14 cellular contexts compared by ENCODE assay signal in the genomic region with DNA sequence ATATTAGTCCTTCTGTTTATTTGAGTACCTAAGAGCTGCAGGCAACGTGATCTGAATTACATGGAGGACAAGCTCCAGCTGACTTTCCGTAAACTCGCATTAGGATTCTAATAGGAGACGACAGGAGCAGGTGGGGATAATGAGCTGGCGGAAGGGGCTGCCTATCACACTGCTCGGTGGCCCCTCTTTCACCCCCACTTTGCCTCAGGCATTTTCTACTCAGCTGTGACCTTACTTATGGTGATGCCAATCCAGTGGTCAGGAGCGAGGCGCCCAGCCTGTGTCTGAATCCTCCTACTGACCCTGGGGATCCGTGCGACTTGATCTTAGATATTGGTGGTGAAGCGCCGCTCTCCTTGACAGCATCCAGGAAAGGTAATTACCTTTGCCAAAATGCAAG. TPM values are rescaled to one million over a fixed set of nuclear protein-coding genes. Genes with fewer than 3 reads are reported as not detected.
DNase-seq lines count a peak whose midpoint lies in the region; ATAC-seq and TF ChIP-seq lines count a peak whose summit lies in the region.
"Had no signal": no experiment of that assay in that cellular context is flagged by ENCODE, and none has a peak within 500 bp of the region (broad histone marks: within the 10 kb centered on the region; RNA-seq: fewer than 3 reads in every experiment).

A gene with protein sequence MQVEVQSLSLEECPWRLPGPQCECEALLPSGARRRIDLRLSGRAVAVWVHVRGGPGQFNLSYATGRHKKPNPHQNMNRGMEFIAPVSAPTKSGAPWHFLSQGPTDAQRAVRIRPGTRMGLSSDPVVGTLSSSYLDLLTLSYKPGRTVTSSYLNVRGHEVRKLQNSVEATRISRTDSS (plus strand): TSS at position 234 of the 400 bp plus-strand sequence. CDS start 160 bp downstream, at position 394.

- H3K4me3 ChIP-seq in GM23338, result no peak within 1 kb of the TSS
- H3K4me3 ChIP-seq in CD8-positive, alpha-beta memory T cell (ENCODE audit: low read length), result no peak within 1 kb of the TSS
- no peak within 1 kb of the TSS for H3K4me3 ChIP-seq in CD4-positive, alpha-beta memory T cell (ENCODE audit: low read length in 2 of 2)

- H3K9me3 Mint-ChIP-seq in GM23338 (no peaks in the 10 kb centered on the region), glutamatergic neuron (ENCODE audit: unreplicated experiment) (peaks cover 19% of the 10 kb centered on the region), T-cell (no peaks in the 10 kb centered on the region)
- H3K9me3 Mint-ChIP-seq in CD8-positive, alpha-beta memory T cell, result no peaks in the 10 kb centered on the region
- no peaks in the 10 kb centered on the region for H3K9me3 Mint-ChIP-seq in CD4-positive, alpha-beta memory T cell

- H3K27me3 Mint-ChIP-seq in GM23338 (ENCODE audit: insufficient read depth, low read depth, poor library complexity) (peaks cover 3% of the 10 kb centered on the region), glutamatergic neuron (ENCODE audit: unreplicated experiment) (peaks cover 4% of the 10 kb centered on the region), T-cell (peaks cover 4 to 15% of the 10 kb centered on the region in 2 donors)
- H3K27me3 Mint-ChIP-seq in CD8-positive, alpha-beta memory T cell, result peaks cover 4 to 13% of the 10 kb centered on the region in 2 donors
- peaks cover 0 to 8% of the 10 kb centered on the region in 2 donors for H3K27me3 Mint-ChIP-seq in CD4-positive, alpha-beta memory T cell

- no peaks in the 10 kb centered on the region for H3K36me3 ChIP-seq in GM23338 (ENCODE audit: insufficient read depth)
- H3K36me3 ChIP-seq in CD8-positive, alpha-beta memory T cell (ENCODE audit: insufficient read depth, low read length), result no peaks in the 10 kb centered on the region
- H3K36me3 ChIP-seq in CD4-positive, alpha-beta memory T cell (ENCODE audit: insufficient read depth, low read length), result no peaks in the 10 kb centered on the region

- H3K4me2 ChIP-seq in GM23338, result peak within 1 kb of the TSS; percentile 44

- no peak for ATAC-seq in GM23338
- no peak for ATAC-seq in T-cell (replicated peaks in 1 of 4)

- H3K27me3 ChIP-seq in GM23338 (ENCODE audit: insufficient read depth), result no peaks in the 10 kb centered on the region
- H3K27me3 ChIP-seq in CD8-positive, alpha-beta memory T cell (ENCODE audit: insufficient read depth, low read length, poor library complexity, severe bottlenecking), result no peaks in the 10 kb centered on the region
- no peaks in the 10 kb centered on the region for H3K27me3 ChIP-seq in CD4-positive, alpha-beta memory T cell (ENCODE audit: insufficient read depth, low read length)

- H3K4me3 Mint-ChIP-seq in GM23338, result no peak within 1 kb of the TSS; the same call in 2 of the 3 replicates
- peak within 1 kb of the TSS; percentile 46 for H3K4me3 Mint-ChIP-seq in glutamatergic neuron (ENCODE audit: unreplicated experiment)
- no peak within 1 kb of the TSS for H3K4me3 Mint-ChIP-seq in T-cell
- H3K4me3 Mint-ChIP-seq in CD8-positive, alpha-beta memory T cell, result no peak within 1 kb of the TSS
- no peak within 1 kb of the TSS for H3K4me3 Mint-ChIP-seq in CD4-positive, alpha-beta memory T cell
- H3K4me3 Mint-ChIP-seq: CD14-positive monocyte had no signal

- H3F3A ChIP-seq in GM23338 (replicated peaks; ENCODE audit: low read depth), result no peaks in the 10 kb centered on the region

- POLR2A ChIA-PET in T-cell (lab: Charles Lee), result no interaction called here
- POLR2A ChIA-PET in CD8-positive, alpha-beta memory T cell (lab: Charles Lee), result no interaction called here
- POLR2A ChIA-PET in CD4-positive, alpha-beta memory T cell (lab: Charles Lee; ENCODE audit: partially characterized antibody), result no interaction called here

- H3K4me1 Mint-ChIP-seq in GM23338, result peaks cover 44% of the 10 kb centered on the region
- H3K4me1 Mint-ChIP-seq in glutamatergic neuron (ENCODE audit: low read depth, unreplicated experiment), result peaks cover 54% of the 10 kb centered on the region
- H3K4me1 Mint-ChIP-seq in T-cell, result no peaks in the 10 kb centered on the region
- H3K4me1 Mint-ChIP-seq in CD8-positive, alpha-beta memory T cell, result peaks cover 0 to under 1% (median 0%) of the 10 kb centered on the region in 3 donors
- H3K4me1 Mint-ChIP-seq in CD4-positive, alpha-beta memory T cell, result no peaks in the 10 kb centered on the region

- H2AFZ ChIP-seq in GM23338, result peak within 1 kb of the TSS; percentile 56

- DNase-seq in D341Med (ENCODE audit: low spot score) (peak; percentile 56), GM23338 (ENCODE audit: low spot score) (no peak), NCI-H774 (lab: John Stamatoyannopoulos, UW) (peak; percentile 32), glutamatergic neuron (no peak), T-cell (no peak)
- no peak for DNase-seq in stimulated activated CD4-positive, alpha-beta T cell treated with anti-CD3 and anti-CD28 coated beads, Interleukin-2, amount 100 ng/mL, for 24 hours
- no peak for DNase-seq in CD8-positive, alpha-beta memory T cell
- no peak for DNase-seq in CD4-positive, alpha-beta memory T cell
- DNase-seq: Caco-2, DMS53, NCI-H146, SHP77, T-helper 2 cell had no signal

- no peaks in the 10 kb centered on the region for H4K20me1 ChIP-seq in GM23338 (replicated peaks; ENCODE audit: insufficient read depth)

- H3K36me3 Mint-ChIP-seq in GM23338 (ENCODE audit: low read depth) (no peaks in the 10 kb centered on the region), glutamatergic neuron (ENCODE audit: unreplicated experiment) (no peaks in the 10 kb centered on the region), T-cell (no peaks in the 10 kb centered on the region)
- H3K36me3 Mint-ChIP-seq in CD8-positive, alpha-beta memory T cell, result no peaks in the 10 kb centered on the region
- H3K36me3 Mint-ChIP-seq in CD4-positive, alpha-beta memory T cell, result no peaks in the 10 kb centered on the region
- H3K36me3 Mint-ChIP-seq: CD14-positive monocyte had no signal

- peaks cover 25% of the 10 kb centered on the region for H3K4me1 ChIP-seq in GM23338 (ENCODE audit: insufficient read depth)
- no peaks in the 10 kb centered on the region for H3K4me1 ChIP-seq in CD8-positive, alpha-beta memory T cell (ENCODE audit: insufficient read depth, low read length)
- no peaks in the 10 kb centered on the region for H3K4me1 ChIP-seq in CD4-positive, alpha-beta memory T cell (ENCODE audit: insufficient read depth, low read length)
- H3K4me1 ChIP-seq: Caco-2 had no signal

- H3K79me2 ChIP-seq in GM23338 (replicated peaks; ENCODE audit: insufficient read depth), result no peaks in the 10 kb centered on the region

- H3K9me3 ChIP-seq in CD8-positive, alpha-beta memory T cell (ENCODE audit: low read length), result no peaks in the 10 kb centered on the region
- H3K9me3 ChIP-seq in CD4-positive, alpha-beta memory T cell (ENCODE audit: control insufficient read depth in 1 of 2, low read length in 2 of 2), result no peaks in the 10 kb centered on the region
- H3K9me3 ChIP-seq: Caco-2 had no signal

- H3K9me2 ChIP-seq in GM23338 (ENCODE audit: insufficient read depth), result no peaks in the 10 kb centered on the region

- CTCF ChIA-PET in T-cell (lab: Charles Lee), result no interaction called here
- CTCF ChIA-PET in CD8-positive, alpha-beta memory T cell (lab: Charles Lee), result no interaction called here
- CTCF ChIA-PET in CD4-positive, alpha-beta memory T cell (lab: Charles Lee; ENCODE audit: partially characterized antibody), result no interaction called here

- H3K27ac Mint-ChIP-seq in GM23338 (peak within 1 kb of the TSS; percentile 17; the same call in 1 of the 2 replicates), glutamatergic neuron (ENCODE audit: unreplicated experiment) (peak within 1 kb of the TSS; percentile 100), T-cell (no peak within 1 kb of the TSS)
- H3K27ac Mint-ChIP-seq in CD8-positive, alpha-beta memory T cell, result no peak within 1 kb of the TSS
- no peak within 1 kb of the TSS for H3K27ac Mint-ChIP-seq in CD4-positive, alpha-beta memory T cell

- intact Hi-C loops in CD4-positive, alpha-beta memory T cell (cut with micrococcal nuclease), result no loop called here

- TF ChIP-seq CTCF in GM23338 (conservative IDR thresholded peaks at IDR 0.05; ENCODE audit: low read depth in 2 of 2) (no peak), glutamatergic neuron (IDR thresholded peaks at IDR 0.05; ENCODE audit: partially characterized antibody, unreplicated experiment) (no peak)

- no peak within 1 kb of the TSS for H3K27ac ChIP-seq in GM23338 (ENCODE audit: low read depth)
- H3K27ac ChIP-seq in CD8-positive, alpha-beta memory T cell (ENCODE audit: low read depth, low read length), result no peak within 1 kb of the TSS
- no peak within 1 kb of the TSS for H3K27ac ChIP-seq in CD4-positive, alpha-beta memory T cell (ENCODE audit: low read depth, low read length)

TF ChIP-seq in GM23338, 12 proteins besides CTCF, POLR2A, EP300 and RAD21 (continues in another document):
- TF ChIP-seq POLR2AphosphoS5 (IDR thresholded peaks at IDR 0.05; ENCODE audit: low read depth) (no peak), NANOG (IDR thresholded peaks at IDR 0.05; ENCODE audit: borderline replicate concordance) (no peak), EZH2phosphoT487 (IDR thresholded peaks at IDR 0.05; ENCODE audit: unreplicated experiment) (no peak), ZNF331 (CRISPR knock-in tag; IDR thresholded peaks at IDR 0.05; ENCODE audit: low read depth) (no peak), EZH2 (IDR thresholded peaks at IDR 0.05; ENCODE audit: low read depth, unreplicated experiment) (no peak), CREB1 (CRISPR knock-in tag; IDR thresholded peaks at IDR 0.05; ENCODE audit: low read depth) (no peak), JUNB (IDR thresholded peaks at IDR 0.05; ENCODE audit: unreplicated experiment) (no peak)

RNA-seq across cellular contexts. Expression of the gene that starts here (rescaled TPM):
- total RNA-seq in GM23338 (2014; rRNA removed; shearing (Covaris generic)), result not detected in 2 replicates
- not detected in 2 replicates for polyA plus RNA-seq in GM23338 (2016; fragmentation: Nextera tagmentation; extraction: Ambion mirVana)
- total RNA-seq in glutamatergic neuron (ENCODE audit: unreplicated experiment) (not detected), T-cell (not detected)
- total RNA-seq in CD8-positive, alpha-beta memory T cell, result not detected
- not detected for polyA plus RNA-seq in CD8-positive, alpha-beta memory T cell
- not detected for total RNA-seq in CD4-positive, alpha-beta memory T cell
- polyA plus RNA-seq in CD4-positive, alpha-beta memory T cell, result not detected
- polyA plus RNA-seq: CD14-positive monocyte had no signal

Comparison
In these comparisons a context has a peak if more than half of its experiments do, and no peak if none do; other contexts are left out.
1. DNase-seq: peak in D341Med (single experiment) and NCI-H774 (single experiment); none in GM23338 (single experiment), glutamatergic neuron (single experiment), stimulated activated CD4-positive, alpha-beta T cell treated with anti-CD3 and anti-CD28 coated beads, Interleukin-2, amount 100 ng/mL, for 24 hours (0 of 2), T-cell (0 of 34), CD8-positive, alpha-beta memory T cell (0 of 5) and CD4-positive, alpha-beta memory T cell (0 of 5).
2. H3K27ac Mint-ChIP-seq: peak in GM23338 (single experiment) and glutamatergic neuron (single experiment); none in T-cell (0 of 2), CD8-positive, alpha-beta memory T cell (0 of 8) and CD4-positive, alpha-beta memory T cell (0 of 7).